Comparison of ENCODE assay signal across 10 cellular contexts in genomic region chr3:195876297-195877031, GRCh38. TPM values are rescaled to one million over a fixed set of nuclear protein-coding genes. Genes with fewer than 3 reads are reported as not detected.
A peak's percentile ranks its signal among the peaks of the same experiment; 100 is the strongest.
DNase-seq lines count a peak whose midpoint lies in the region; ATAC-seq, FAIRE-seq and TF ChIP-seq lines count a peak whose summit lies in the region.
"Had no signal": no experiment of that assay in that cellular context is flagged by ENCODE, and none has a peak within 500 bp of the region (broad histone marks: within the 10 kb centered on the region; RNA-seq: fewer than 3 reads in every experiment).

No MANE protein-coding gene starts in this region.

- no peak overlapping the region for H3K4me2 ChIP-seq in H1 (ENCODE audit: insufficient read depth in 1 of 2, low read depth in 2 of 2, low read length in 2 of 2)
- H3K4me2 ChIP-seq: SK-N-SH had no signal

- CTCF ChIA-PET in activated naive CD4-positive, alpha-beta T cell treated with anti-CD3 and anti-CD28 coated beads, Interleukin-2, amount 10 ng/mL, durations not matched to agents 7 days and 5 days (lab: Charles Lee): interaction anchor here (1.0 kb wide), 1 partner anchor 18 kb away, joined by 5 read pairs; no protein-coding TSS in a partner anchor
- CTCF ChIA-PET in H1 (lab: Charles Lee; ENCODE audit: partially characterized antibody): interaction anchor here (0.6 to 3.6 kb wide), 12 partner anchors 9 to 249 kb away, joined by 3 to 20 read pairs (median 4); no protein-coding TSS in a partner anchor

- H2BK20ac ChIP-seq in H1 (ENCODE audit: low read length): no peak overlapping the region

- H2AK5ac ChIP-seq in H1 (ENCODE audit: low read depth, low read length): no peak overlapping the region

- no peaks in the 10 kb centered on the region for H3K9me3 ChIP-seq in Peyer's patch
- H3K9me3 ChIP-seq in H1 (ENCODE audit: insufficient read depth in 2 of 2, low read depth in 1 of 2, low read length in 1 of 2): no peaks in the 10 kb centered on the region
- H3K9me3 ChIP-seq in skeletal muscle tissue (ENCODE audit: control insufficient read depth in 3 of 3, low read length in 3 of 3): no peaks in the 10 kb centered on the region
- H3K9me3 ChIP-seq: SK-N-SH had no signal

- peaks cover 3 to 12% of the 10 kb centered on the region in 2 experiments for H4K20me1 ChIP-seq in H1 (replicated peaks in 1 of 2; ENCODE audit: control insufficient read depth in 1 of 2, insufficient read depth in 2 of 2, low read length in 2 of 2)

- TF ChIP-seq EP300 in H1 (IDR thresholded peaks at IDR 0.05; ENCODE audit: borderline replicate concordance in 1 of 2, low read depth in 2 of 2, low read length in 2 of 2): no peak

- 0 out of 2 replicates have a peak overlapping the region, but pooled peaks have one; percentile 27 for H2BK12ac ChIP-seq in H1 (ENCODE audit: low read depth, low read length)

- no peak for FAIRE-seq in H1 (lab: Jason Lieb, UNC)

- DNase-seq in activated naive CD4-positive, alpha-beta T cell treated with anti-CD3 and anti-CD28 coated beads, Interleukin-2, amount 50 U/mL, for 72 hours (ENCODE audit: low spot score in 2 of 2): no peak
- DNase-seq in activated naive CD4-positive, alpha-beta T cell treated with anti-CD3 and anti-CD28 coated beads, Interleukin-2, amount 10 ng/mL, durations not matched to agents 7 days and 5 days: no peak
- DNase-seq in Peyer's patch (peak in 2 of 3 donors; percentile 85), H1 (ENCODE audit: low read depth in 1 of 2, low spot score in 2 of 2) (no peak), DMS114 treated with DMSO at 0.1 percent for 48 hours (lab: John Stamatoyannopoulos, UW; ENCODE audit: unreplicated experiment) (no peak), activated gamma-delta T cell (lab: John Stamatoyannopoulos, UW) (no peak), coronary artery (ENCODE audit: low spot score) (no peak)
- DNase-seq: NCI-H1417 treated with DMSO at 0.1 percent for 48 hours, SK-N-SH had no signal

- TF ChIP-seq CTCF in Peyer's patch (IDR thresholded peaks at IDR 0.05) (no peak), H1 (IDR thresholded peaks at IDR 0.05; ENCODE audit: control extremely low read depth in 1 of 3, insufficient read depth in 1 of 3, low read depth in 1 of 3, low read length in 3 of 3) (no peak), coronary artery (IDR thresholded peaks at IDR 0.05) (no peak)

- H3K4me1 Mint-ChIP-seq in activated naive CD4-positive, alpha-beta T cell treated with anti-CD3 and anti-CD28 coated beads, Interleukin-2, amount 10 ng/mL, durations not matched to agents 7 days and 5 days: no peaks in the 10 kb centered on the region

- H4K8ac ChIP-seq in H1 (ENCODE audit: extremely low read depth, insufficient read depth, low read length): no peak overlapping the region

- peak overlapping the region; percentile 72 for H3K27ac Mint-ChIP-seq in activated naive CD4-positive, alpha-beta T cell treated with anti-CD3 and anti-CD28 coated beads, Interleukin-2, amount 50 U/mL, for 72 hours
- H3K27ac Mint-ChIP-seq in activated naive CD4-positive, alpha-beta T cell treated with anti-CD3 and anti-CD28 coated beads, Interleukin-2, amount 10 ng/mL, durations not matched to agents 7 days and 5 days: no peak overlapping the region

- 91% methylated on average over 18 of the region's 27 CpGs; no CpG with 5 or more reads in 1 of the 2 experiments for WGBS in H1 (ENCODE audit: extremely low coverage in 1 of 2, insufficient coverage in 1 of 2, insufficient read length in 1 of 2, insufficient replicate concordance in 2 of 2, low coverage in 1 of 2, low lambda C conversion rate in 2 of 2, missing lambda C conversion rate in 1 of 2), 2 experiments

- no peaks in the 10 kb centered on the region for H3K79me2 ChIP-seq in H1 (ENCODE audit: control insufficient read depth in 1 of 2, insufficient read depth in 2 of 2, low read length in 2 of 2)

- no peak overlapping the region for H3K4me3 Mint-ChIP-seq in activated naive CD4-positive, alpha-beta T cell treated with anti-CD3 and anti-CD28 coated beads, Interleukin-2, amount 10 ng/mL, durations not matched to agents 7 days and 5 days

- no peak overlapping the region for H3K56ac ChIP-seq in H1 (replicated peaks; ENCODE audit: insufficient read length, low read depth, low read length)

- H3K4me1 ChIP-seq in Peyer's patch: peaks cover 0 to 16% (median 0%) of the 10 kb centered on the region in 4 donors
- no peaks in the 10 kb centered on the region; a peak in 1 of 7 replicates for H3K4me1 ChIP-seq in H1 (replicated peaks in 1 of 4; ENCODE audit: control insufficient read depth in 3 of 4, insufficient read depth in 4 of 4, low read length in 3 of 4)
- H3K4me1 ChIP-seq in skeletal muscle tissue (ENCODE audit: control insufficient read depth in 3 of 3, insufficient read depth in 3 of 3, low read length in 3 of 3): peaks cover 18 to 65% (median 27%) of the 10 kb centered on the region in 3 donors

- H3K4ac ChIP-seq in H1 (replicated peaks; ENCODE audit: insufficient read length, low read depth, low read length): no peak overlapping the region

- TF ChIP-seq POLR2A in Peyer's patch (IDR thresholded peaks at IDR 0.05) (no peak), H1 (IDR thresholded peaks at IDR 0.05; ENCODE audit: control extremely low read depth in 1 of 2, low read depth in 2 of 2, low read length in 2 of 2) (no peak)

- H3K36me3 ChIP-seq in Peyer's patch (peaks cover 0 to 30% (median 0%) of the 10 kb centered on the region in 3 donors), H1 (ENCODE audit: control insufficient read depth in 2 of 4, insufficient read depth in 4 of 4, low read length in 3 of 4) (peaks cover 0 to 13% (median 2%) of the 10 kb centered on the region in 4 experiments; a peak in 4 of 8 replicates), skeletal muscle tissue (ENCODE audit: control insufficient read depth in 3 of 3, insufficient read depth in 3 of 3, low read length in 3 of 3) (peaks cover 30 to 38% (median 34%) of the 10 kb centered on the region in 3 donors)

- no peaks in the 10 kb centered on the region for H3K9me3 Mint-ChIP-seq in activated naive CD4-positive, alpha-beta T cell treated with anti-CD3 and anti-CD28 coated beads, Interleukin-2, amount 50 U/mL, for 72 hours
- no peaks in the 10 kb centered on the region for H3K9me3 Mint-ChIP-seq in activated naive CD4-positive, alpha-beta T cell treated with anti-CD3 and anti-CD28 coated beads, Interleukin-2, amount 10 ng/mL, durations not matched to agents 7 days and 5 days

- no peak overlapping the region for H2BK5ac ChIP-seq in H1 (ENCODE audit: low read depth, low read length)

- POLR2A ChIA-PET in H1 (lab: Charles Lee; ENCODE audit: partially characterized antibody): no interaction called here

- 0 out of 2 replicates have a peak, but pooled peaks cover 2% of the 10 kb centered on the region for H3K79me1 ChIP-seq in H1 (ENCODE audit: low read depth, low read length)

- H3K27ac ChIP-seq in Peyer's patch: peak overlapping the region in 1 of 4 donors; percentile 25
- no peak overlapping the region; the same call in 1 of the 2 replicates for H3K27ac ChIP-seq in H1 (ENCODE audit: low read depth, low read length)
- H3K27ac ChIP-seq in skeletal muscle tissue (ENCODE audit: low read depth, low read length): peak overlapping the region; percentile 82
- no peak overlapping the region for H3K27ac ChIP-seq in coronary artery

- no peak overlapping the region for H4K91ac ChIP-seq in H1 (replicated peaks; ENCODE audit: insufficient read length, low read length)

- H3K18ac ChIP-seq in H1 (ENCODE audit: extremely low read depth, low read length): no peak overlapping the region; the same call in 1 of the 2 replicates

- no peak for TF ChIP-seq RAD21 in H1 (IDR thresholded peaks at IDR 0.05 in 1 of 2, conservative IDR thresholded peaks at IDR 0.05 in 1 of 2; ENCODE audit: low read depth in 2 of 2, low read length in 2 of 2)

- H3K4me3 ChIP-seq in Peyer's patch: no peak overlapping the region
- H3K4me3 ChIP-seq in H1 (ENCODE audit: extremely low read depth in 1 of 4, insufficient read depth in 2 of 4, low read depth in 3 of 4, low read length in 4 of 4): no peak overlapping the region
- peak overlapping the region in 2 of 3 donors; percentile 41 to 57 for H3K4me3 ChIP-seq in skeletal muscle tissue (ENCODE audit: low read length in 3 of 3)
- no peak overlapping the region for H3K4me3 ChIP-seq in coronary artery

- H2BK120ac ChIP-seq in H1 (replicated peaks; ENCODE audit: low read depth, low read length): no peak overlapping the region

- no peak overlapping the region for H2BK15ac ChIP-seq in H1 (ENCODE audit: low read length)

- H3K23ac ChIP-seq in H1 (ENCODE audit: insufficient read length): no peak overlapping the region

- H3K27me3 ChIP-seq in Peyer's patch (no peaks in the 10 kb centered on the region), H1 (replicated peaks in 1 of 4; ENCODE audit: control insufficient read depth in 3 of 4, extremely low read depth in 1 of 4, insufficient read depth in 3 of 4, low read length in 3 of 4) (no peaks in the 10 kb centered on the region), skeletal muscle tissue (ENCODE audit: control insufficient read depth in 3 of 3, insufficient read depth in 3 of 3, low read length in 3 of 3) (no peaks in the 10 kb centered on the region)

- no peaks in the 10 kb centered on the region for H3K36me3 Mint-ChIP-seq in activated naive CD4-positive, alpha-beta T cell treated with anti-CD3 and anti-CD28 coated beads, Interleukin-2, amount 50 U/mL, for 72 hours
- H3K36me3 Mint-ChIP-seq in activated naive CD4-positive, alpha-beta T cell treated with anti-CD3 and anti-CD28 coated beads, Interleukin-2, amount 10 ng/mL, durations not matched to agents 7 days and 5 days: peaks cover 18% of the 10 kb centered on the region

- no peaks in the 10 kb centered on the region for H3K27me3 Mint-ChIP-seq in activated naive CD4-positive, alpha-beta T cell treated with anti-CD3 and anti-CD28 coated beads, Interleukin-2, amount 10 ng/mL, durations not matched to agents 7 days and 5 days

- no peaks in the 10 kb centered on the region for H3K23me2 ChIP-seq in H1 (ENCODE audit: low read depth, low read length)

- peak in 1 of 2 donors; percentile 33 for ATAC-seq in activated naive CD4-positive, alpha-beta T cell treated with anti-CD3 and anti-CD28 coated beads, Interleukin-2, amount 50 U/mL, for 72 hours

- H4K5ac ChIP-seq in H1 (ENCODE audit: insufficient read length, low read depth, low read length): no peak overlapping the region

- H3K14ac ChIP-seq in H1 (ENCODE audit: insufficient read length): no peak overlapping the region

- no peak overlapping the region for H2AFZ ChIP-seq in H1 (ENCODE audit: low read length)

- H3K9ac ChIP-seq in H1 (replicated peaks in 1 of 4; ENCODE audit: extremely low read depth in 1 of 4, low read depth in 3 of 4, low read length in 3 of 4) (no peak overlapping the region), skeletal muscle tissue (ENCODE audit: low read depth in 1 of 3, low read length in 3 of 3) (peak overlapping the region in 2 of 3 donors; percentile 50 to 75)
- H3K9ac ChIP-seq: SK-N-SH had no signal

RNA-seq across cellular contexts. Expression of gene TNK2, which starts 31.9 kb away (rescaled TPM):
- total RNA-seq in activated naive CD4-positive, alpha-beta T cell treated with anti-CD3 and anti-CD28 coated beads, Interleukin-2, amount 50 U/mL, for 72 hours: 10 to 100 TPM; 55.1 to 78.1 TPM
- total RNA-seq in Peyer's patch (100 to 1,000 TPM in 1 of 4 donors, 10 to 100 TPM in 3; 18.6 to 149 (median 24.6) TPM), skeletal muscle tissue (9.9 TPM)
- total RNA-seq in H1 (2021; fragmentation: NEBNext Ultra II Directional; extraction: Animal tissue kit (Norgen Biotek cat#: 25700)): 33.9 and 38.6 TPM in 2 replicates
- 10.4 and 18.2 TPM in 2 replicates for polyA plus RNA-seq in H1 (2011; rRNA removed)
- polyA plus RNA-seq in H1 (2011; cell fraction: cytosol; rRNA removed): 15.6 TPM
- polyA plus RNA-seq in H1 (2011; cell fraction: nucleus; rRNA removed): 105 TPM
- 24.4 to 39.8 TPM (median 29.1 TPM) in 4 replicates for polyA plus RNA-seq in H1 (2012, experiment 1 of 2)
- 11.0 TPM for polyA plus RNA-seq in H1 (2012, experiment 2 of 2)
- polyA plus RNA-seq in H1 (2013, experiment 1 of 2): 20.0 TPM
- polyA plus RNA-seq in H1 (2013, experiment 2 of 2): 17.6 TPM
- 10.8 and 11.1 TPM in 2 replicates for polyA minus RNA-seq in H1 (2011; rRNA and poly(A)+ RNA removed)
- polyA minus RNA-seq in H1 (2011; cell fraction: cytosol; rRNA and poly(A)+ RNA removed): 12.0 TPM
- polyA minus RNA-seq in H1 (2011; cell fraction: nucleus; rRNA and poly(A)+ RNA removed): 19.7 TPM

Comparison
In these comparisons a context has a peak if more than half of its experiments do, and no peak if none do; other contexts are left out.
1. DNase-seq: peak in Peyer's patch (2 of 3); none in activated naive CD4-positive, alpha-beta T cell treated with anti-CD3 and anti-CD28 coated beads, Interleukin-2, amount 50 U/mL, for 72 hours (0 of 2), activated naive CD4-positive, alpha-beta T cell treated with anti-CD3 and anti-CD28 coated beads, Interleukin-2, amount 10 ng/mL, durations not matched to agents 7 days and 5 days (single experiment), H1 (0 of 2), DMS114 treated with DMSO at 0.1 percent for 48 hours (single experiment), activated gamma-delta T cell (single experiment) and coronary artery (single experiment).
2. H3K4me3 ChIP-seq: peak in skeletal muscle tissue (2 of 3); none in Peyer's patch (0 of 4), H1 (0 of 4) and coronary artery (single experiment).
3. H3K9ac ChIP-seq: peak in skeletal muscle tissue (2 of 3); none in H1 (0 of 4).